Comparison of ENCODE assay signal across 8 cellular contexts in the genomic region with DNA sequence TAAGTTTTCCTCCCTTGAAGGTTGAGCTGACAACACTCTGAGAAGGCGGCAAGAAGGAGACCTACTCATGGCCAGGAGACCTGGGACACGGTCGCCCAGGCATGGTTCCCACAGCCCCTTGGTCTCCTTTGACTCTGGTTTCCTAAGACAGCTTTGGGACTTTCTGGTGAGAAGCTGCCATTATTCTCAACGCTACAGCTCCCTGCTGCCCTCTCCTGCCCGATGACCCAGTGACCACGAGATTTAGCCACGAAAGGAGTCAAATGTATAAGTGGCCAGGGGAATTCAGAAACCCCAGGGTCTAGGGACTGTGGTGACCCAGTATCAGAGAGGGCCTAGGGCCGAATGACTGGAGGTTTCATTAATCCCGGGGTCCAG. TPM values are rescaled to one million over a fixed set of nuclear protein-coding genes. Genes with fewer than 3 reads are reported as not detected.
DNase-seq lines count a peak whose midpoint lies in the region; ATAC-seq and TF ChIP-seq lines count a peak whose summit lies in the region.

No MANE protein-coding gene starts in this region.

- peaks cover 31% of the 10 kb centered on the region for H3K4me1 Mint-ChIP-seq in activated naive CD4-positive, alpha-beta T cell treated with anti-CD3 and anti-CD28 coated beads, Interleukin-2, amount 50 U/mL, for 24 hours
- peaks cover 21% of the 10 kb centered on the region for H3K4me1 Mint-ChIP-seq in neural progenitor cell

- H3K27ac Mint-ChIP-seq in activated naive CD4-positive, alpha-beta T cell treated with anti-CD3 and anti-CD28 coated beads, Interleukin-2, amount 50 U/mL, for 24 hours: no peak overlapping the region
- H3K27ac Mint-ChIP-seq in neural progenitor cell: no peak overlapping the region

- peaks cover 22% of the 10 kb centered on the region for H3F3A ChIP-seq in neural progenitor cell (ENCODE audit: low read depth)

- no peak for DNase-seq in activated naive CD4-positive, alpha-beta T cell treated with anti-CD3 and anti-CD28 coated beads, Interleukin-2, amount 50 U/mL, for 16 hours
- peak; percentile 47 for DNase-seq in HK-2 (ENCODE audit: unreplicated experiment)
- no peak for DNase-seq in foreskin keratinocyte
- DNase-seq in neural progenitor cell (ENCODE audit: low spot score): peak; percentile 79
- no peak for DNase-seq in GM19240 (ENCODE audit: insufficient read length, low spot score)
- DNase-seq in HEK293T (ENCODE audit: extremely low spot score): no peak

- ATAC-seq in foreskin keratinocyte: no peak

- H2AFZ ChIP-seq in neural progenitor cell (replicated peaks): peak overlapping the region; percentile 83

- H3K27me3 ChIP-seq in foreskin keratinocyte (no peaks in the 10 kb centered on the region), neural progenitor cell (peaks cover 13% of the 10 kb centered on the region)

- H3K4me3 Mint-ChIP-seq in activated naive CD4-positive, alpha-beta T cell treated with anti-CD3 and anti-CD28 coated beads, Interleukin-2, amount 50 U/mL, for 24 hours: peak overlapping the region; percentile 95
- H3K4me3 Mint-ChIP-seq in neural progenitor cell: peak overlapping the region; percentile 89

- peak; percentile 83 for TF ChIP-seq CTCF in VCaP (conservative IDR thresholded peaks at IDR 0.05)
- peak; percentile 53 for TF ChIP-seq CTCF in foreskin keratinocyte (conservative IDR thresholded peaks at IDR 0.05)
- TF ChIP-seq CTCF in neural progenitor cell (IDR thresholded peaks at IDR 0.05): peak; percentile 58

- H3K9me3 Mint-ChIP-seq in activated naive CD4-positive, alpha-beta T cell treated with anti-CD3 and anti-CD28 coated beads, Interleukin-2, amount 50 U/mL, for 24 hours: no peaks in the 10 kb centered on the region
- no peaks in the 10 kb centered on the region for H3K9me3 Mint-ChIP-seq in neural progenitor cell

- H4K20me1 ChIP-seq in neural progenitor cell (ENCODE audit: low read depth): peaks cover 17% of the 10 kb centered on the region

- H3K4me1 ChIP-seq in foreskin keratinocyte: no peaks in the 10 kb centered on the region
- H3K4me1 ChIP-seq in neural progenitor cell: peaks cover 11% of the 10 kb centered on the region

- peak overlapping the region; percentile 59 for H3K9ac ChIP-seq in neural progenitor cell

- peak overlapping the region; percentile 50 for H3K4me3 ChIP-seq in neural progenitor cell

- peak overlapping the region; percentile 83 for H3K4me2 ChIP-seq in neural progenitor cell

- no peaks in the 10 kb centered on the region for H3K9me3 ChIP-seq in neural progenitor cell (ENCODE audit: low read depth)

- peaks cover 11% of the 10 kb centered on the region for H3K36me3 Mint-ChIP-seq in activated naive CD4-positive, alpha-beta T cell treated with anti-CD3 and anti-CD28 coated beads, Interleukin-2, amount 50 U/mL, for 24 hours
- peaks cover 8% of the 10 kb centered on the region for H3K36me3 Mint-ChIP-seq in neural progenitor cell

- CTCF ChIA-PET in HEK293T (lab: Yijun Ruan, JAX): interaction anchor here (0.6 to 3.2 kb wide), 10 partner anchors 11 to 99 kb away, joined by 3 to 63 read pairs (median 4); a partner anchor contains a TSS

- no peaks in the 10 kb centered on the region for H3K79me2 ChIP-seq in neural progenitor cell (ENCODE audit: low read depth)

- POLR2A ChIA-PET in HEK293T (lab: Yijun Ruan, JAX): interaction anchor here (1.1 to 3.7 kb wide), 9 partner anchors 7 to 48 kb away, joined by 3 to 76 read pairs (median 5); a partner anchor contains a TSS

- H3K36me3 ChIP-seq in neural progenitor cell: no peaks in the 10 kb centered on the region

- H3K27me3 Mint-ChIP-seq in activated naive CD4-positive, alpha-beta T cell treated with anti-CD3 and anti-CD28 coated beads, Interleukin-2, amount 50 U/mL, for 24 hours: no peaks in the 10 kb centered on the region
- peaks cover 9% of the 10 kb centered on the region for H3K27me3 Mint-ChIP-seq in neural progenitor cell (ENCODE audit: insufficient read depth, low read depth)

- H3K27ac ChIP-seq in VCaP: peak overlapping the region; percentile 78
- H3K27ac ChIP-seq in foreskin keratinocyte: peak overlapping the region; percentile 25
- no peak overlapping the region for H3K27ac ChIP-seq in neural progenitor cell

TF ChIP-seq in HEK293T, 16 proteins besides CTCF, POLR2A, EP300 and RAD21:
- no peak for TF ChIP-seq FOXA1 (IDR thresholded peaks at IDR 0.05)
- no peak for TF ChIP-seq FOXK2 (IDR thresholded peaks at IDR 0.05)
- TF ChIP-seq ARNT (IDR thresholded peaks at IDR 0.05): no peak
- TF ChIP-seq BHLHE40 (IDR thresholded peaks at IDR 0.05; ENCODE audit: borderline replicate concordance): no peak
- TF ChIP-seq, protein P1, sequence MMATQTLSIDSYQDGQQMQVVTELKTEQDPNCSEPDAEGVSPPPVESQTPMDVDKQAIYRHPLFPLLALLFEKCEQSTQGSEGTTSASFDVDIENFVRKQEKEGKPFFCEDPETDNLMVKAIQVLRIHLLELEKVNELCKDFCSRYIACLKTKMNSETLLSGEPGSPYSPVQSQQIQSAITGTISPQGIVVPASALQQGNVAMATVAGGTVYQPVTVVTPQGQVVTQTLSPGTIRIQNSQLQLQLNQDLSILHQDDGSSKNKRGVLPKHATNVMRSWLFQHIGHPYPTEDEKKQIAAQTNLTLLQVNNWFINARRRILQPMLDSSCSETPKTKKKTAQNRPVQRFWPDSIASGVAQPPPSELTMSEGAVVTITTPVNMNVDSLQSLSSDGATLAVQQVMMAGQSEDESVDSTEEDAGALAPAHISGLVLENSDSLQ (IDR thresholded peaks at IDR 0.05): no peak
- TF ChIP-seq FOXM1 (IDR thresholded peaks at IDR 0.05; ENCODE audit: borderline replicate concordance): no peak
- no peak for TF ChIP-seq NFRKB (IDR thresholded peaks at IDR 0.05)
- TF ChIP-seq SUZ12 (IDR thresholded peaks at IDR 0.05): no peak
- TF ChIP-seq TARDBP (IDR thresholded peaks at IDR 0.05): no peak
- no peak for TF ChIP-seq HDGF (IDR thresholded peaks at IDR 0.05; ENCODE audit: borderline replicate concordance)
- no peak for TF ChIP-seq CTBP1 (IDR thresholded peaks at IDR 0.05; ENCODE audit: borderline replicate concordance)
- TF ChIP-seq SP1 (IDR thresholded peaks at IDR 0.05): no peak
- TF ChIP-seq L3MBTL2 (conservative IDR thresholded peaks at IDR 0.05): no peak
- no peak for TF ChIP-seq ELF4 (IDR thresholded peaks at IDR 0.05)

RNA-seq across cellular contexts. Expression of a gene that starts 0.7 kb away (rescaled TPM):
- total RNA-seq in foreskin keratinocyte: 65.4 and 72.1 TPM in 2 replicates
- polyA plus RNA-seq in foreskin keratinocyte: 107 and 146 TPM in 2 replicates
- total RNA-seq in neural progenitor cell (ENCODE audit: low replicate concordance): 4.3 and 16.6 TPM in 2 replicates

RNA-seq across cellular contexts. Expression of a gene that starts 8.8 kb away (rescaled TPM):
- total RNA-seq in foreskin keratinocyte: 0.07 and 0.10 TPM in 2 replicates
- polyA plus RNA-seq in foreskin keratinocyte: 0.08 and 0.11 TPM in 2 replicates
- total RNA-seq in neural progenitor cell (ENCODE audit: low replicate concordance): 0.15 TPM in 1 of 2 replicates, not detected in the other

RNA-seq across cellular contexts. Expression of a gene that starts 11.6 kb away (rescaled TPM):
- total RNA-seq in foreskin keratinocyte (43.9 and 44.9 TPM in 2 replicates), neural progenitor cell (ENCODE audit: low replicate concordance) (4.8 and 23.4 TPM in 2 replicates)
- 63.5 and 65.7 TPM in 2 replicates for polyA plus RNA-seq in foreskin keratinocyte

RNA-seq across cellular contexts. Expression of a gene that starts 24.4 kb away (rescaled TPM):
- total RNA-seq in foreskin keratinocyte (29.0 and 31.3 TPM in 2 replicates), neural progenitor cell (ENCODE audit: low replicate concordance) (14.3 and 28.3 TPM in 2 replicates)
- 20.6 and 22.6 TPM in 2 replicates for polyA plus RNA-seq in foreskin keratinocyte

Comparison
In these comparisons a context has a peak if more than half of its experiments do, and no peak if none do; other contexts are left out.
1. DNase-seq: peak in HK-2 (single experiment) and neural progenitor cell (single experiment); none in activated naive CD4-positive, alpha-beta T cell treated with anti-CD3 and anti-CD28 coated beads, Interleukin-2, amount 50 U/mL, for 16 hours (single experiment), foreskin keratinocyte (0 of 2), GM19240 (single experiment) and HEK293T (single experiment).
2. Peak in every context shown above with its lines, with median percentiles within 50 percentile points of each other: CTCF ChIP-seq.